Comparison of ENCODE assay signal across 22 cellular contexts in the genomic region with DNA sequence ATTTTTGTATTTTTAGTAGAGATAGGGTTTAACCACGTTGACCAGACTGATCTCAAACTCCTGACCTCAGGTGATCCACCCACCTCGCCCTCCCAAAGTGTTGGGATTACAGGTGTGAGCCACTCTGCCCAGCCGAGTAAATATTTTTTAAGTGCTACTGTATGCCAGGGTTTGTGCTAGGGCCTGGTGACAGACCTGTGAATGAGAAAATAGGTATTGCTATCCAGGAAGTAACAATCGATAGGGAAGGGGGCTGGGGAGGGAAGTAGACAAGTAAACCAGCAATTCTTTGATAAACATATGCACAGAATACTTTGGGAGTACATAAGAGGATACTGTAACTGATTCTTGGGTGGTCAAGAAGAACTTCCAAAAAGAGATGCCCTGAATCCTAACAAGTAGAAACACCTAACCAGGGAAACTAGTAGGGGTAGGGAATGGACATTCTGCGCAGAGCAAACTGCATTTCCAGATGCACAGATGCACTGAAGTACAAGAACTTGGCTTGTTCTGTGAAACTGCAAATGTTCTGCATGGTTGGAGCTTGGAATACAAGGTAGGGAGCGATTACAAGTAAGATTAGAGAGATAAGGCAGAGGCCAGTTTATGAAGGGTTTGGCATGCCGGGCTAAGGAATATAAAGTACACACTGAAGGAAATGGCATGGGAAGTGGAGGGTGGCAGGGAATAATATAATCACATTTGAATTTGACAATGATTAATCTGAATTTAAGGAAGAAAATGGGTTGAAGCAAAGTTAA. TPM values are rescaled to one million over a fixed set of nuclear protein-coding genes. Genes with fewer than 3 reads are reported as not detected.
A peak's percentile ranks its signal among the peaks of the same experiment; 100 is the strongest.
DNase-seq lines count a peak whose midpoint lies in the region; ATAC-seq and TF ChIP-seq lines count a peak whose summit lies in the region.
"Had no signal": no experiment of that assay in that cellular context is flagged by ENCODE, and none has a peak within 500 bp of the region (broad histone marks: within the 10 kb centered on the region; RNA-seq: fewer than 3 reads in every experiment).

No MANE protein-coding gene starts in this region.

- H3K36me3 Mint-ChIP-seq in activated T-cell treated with anti-CD3 and anti-CD28 coated beads, Interleukin-2, amount 50 U/mL, for 4 hours (ENCODE audit: insufficient read depth): no peaks in the 10 kb centered on the region

- TF ChIP-seq CTCF in VCaP (conservative IDR thresholded peaks at IDR 0.05): no peak
- no peak for TF ChIP-seq CTCF in mucosa of descending colon (IDR thresholded peaks at IDR 0.05)
- TF ChIP-seq CTCF in stomach (IDR thresholded peaks at IDR 0.05): no peak

- no peak overlapping the region for H3K4me3 Mint-ChIP-seq in activated T-cell treated with anti-CD3 and anti-CD28 coated beads, Interleukin-2, amount 50 U/mL, for 4 hours

- 26 to 59% (median 42%) methylated on average over 6 to 7 of the region's 7 CpGs for WGBS in stomach, 5 donors

- no peaks in the 10 kb centered on the region for H3K9me3 Mint-ChIP-seq in activated T-cell treated with anti-CD3 and anti-CD28 coated beads, Interleukin-2, amount 50 U/mL, for 4 hours

- no peaks in the 10 kb centered on the region for H3K27me3 Mint-ChIP-seq in activated T-cell treated with anti-CD3 and anti-CD28 coated beads, Interleukin-2, amount 50 U/mL, for 4 hours (ENCODE audit: low read depth)

- H3K4me3 ChIP-seq in mucosa of descending colon (no peak overlapping the region), stomach (no peak overlapping the region)
- H3K4me3 ChIP-seq: BLaER1 treated with 17β-estradiol and CSF1 and Interleukin-3, amounts not matched to agents 10 nM and 100 nM; Peyer's patch had no signal

- no peaks in the 10 kb centered on the region for H3K9me3 ChIP-seq in mucosa of descending colon
- H3K9me3 ChIP-seq in stomach: peaks cover 0 to 5% (median 0%) of the 10 kb centered on the region in 4 donors
- H3K9me3 ChIP-seq: Peyer's patch had no signal

- no peak for TF ChIP-seq EP300 in stomach (IDR thresholded peaks at IDR 0.05)

- peak overlapping the region; percentile 94 for H3K27ac ChIP-seq in VCaP
- H3K27ac ChIP-seq in stomach: peak overlapping the region; percentile 64 to 89 (median 77)
- H3K27ac ChIP-seq: BLaER1 treated with 17β-estradiol and CSF1 and Interleukin-3, amounts not matched to agents 10 nM and 100 nM; KMS-11; Peyer's patch had no signal

- in situ Hi-C loops in Caki2 (cut with HindIII; ENCODE audit: low pct_unique_long_range_greater_than_20kb, low sequenced_read_pairs): no loop called here

- H3K4me1 Mint-ChIP-seq in activated T-cell treated with anti-CD3 and anti-CD28 coated beads, Interleukin-2, amount 50 U/mL, for 4 hours (ENCODE audit: low read depth): no peaks in the 10 kb centered on the region

- no peaks in the 10 kb centered on the region for H3K27me3 ChIP-seq in stomach
- H3K27me3 ChIP-seq: BLaER1 treated with 17β-estradiol and CSF1 and Interleukin-3, amounts not matched to agents 10 nM and 100 nM; Peyer's patch had no signal

- DNase-seq in Caki2 (ENCODE audit: low read depth) (peak; percentile 53), mucosa of descending colon (peak in 1 of 3 donors; percentile 50), stomach (peak; percentile 34), NCI-H2171 (lab: John Stamatoyannopoulos, UW) (no peak)
- DNase-seq in activated T-cell treated with anti-CD3 and anti-CD28 coated beads, Interleukin-2, amount 50 U/mL, for 4 hours: no peak
- DNase-seq: ACHN, DND-41, GOT3, HCEC 1CT, IMR-90, NCI-H1417 treated with DMSO at 0.1 percent for 48 hours, NCI-H187 treated with DMSO at 0.1 percent for 48 hours, NCI-H226, NCI-H510A treated with DMSO at 0.1 percent for 48 hours, NCI-H748 treated with DMSO at 0.1 percent for 48 hours, Peyer's patch had no signal

- intact Hi-C loops in mucosa of descending colon (cut with DNase I, micrococcal nuclease) (no loop called here), stomach (cut with DNase I; ENCODE audit: low total_unique reads) (no loop called here)

- H3K36me3 ChIP-seq in mucosa of descending colon (ENCODE audit: low read depth): no peaks in the 10 kb centered on the region
- no peaks in the 10 kb centered on the region for H3K36me3 ChIP-seq in stomach
- H3K36me3 ChIP-seq: Peyer's patch had no signal

- no peak for TF ChIP-seq POLR2A in stomach (IDR thresholded peaks at IDR 0.05)

- ATAC-seq in mucosa of descending colon (peak; percentile 97), GM19452 (IDR thresholded peaks at IDR 0.05; ENCODE audit: unreplicated experiment) (no peak), HG03565 (IDR thresholded peaks at IDR 0.05; ENCODE audit: unreplicated experiment) (no peak)
- no peak for ATAC-seq in activated T-cell treated with anti-CD3 and anti-CD28 coated beads, Interleukin-2, amount 50 U/mL, for 4 hours
- ATAC-seq: SK-N-SH treated with all-trans-retinoic acid at 6 μM for 48 hours had no signal

- H3K4me1 ChIP-seq in mucosa of descending colon (ENCODE audit: low read depth) (peaks cover 18% of the 10 kb centered on the region), stomach (peaks cover 8 to 29% (median 16%) of the 10 kb centered on the region in 4 donors)
- H3K4me1 ChIP-seq: BLaER1 treated with 17β-estradiol and CSF1 and Interleukin-3, amounts not matched to agents 10 nM and 100 nM had no signal

RNA-seq across cellular contexts. Expression of a gene that starts 19.0 kb away (rescaled TPM):
- total RNA-seq in Caki2 (2014; rRNA removed; shearing (Covaris generic); ENCODE audit: low replicate concordance): 21.1 and 22.9 TPM in 2 replicates
- 10 to 100 TPM; 40.4 to 53.7 (median 41.9) TPM for total RNA-seq in mucosa of descending colon
- total RNA-seq in stomach: 100 to 1,000 TPM in 1 of 5 donors, 10 to 100 TPM in 4; 21.0 to 118 (median 74.2) TPM
- 10 to 100 TPM in 1 of 3 donors, 1 to 10 TPM in 2; 4.7 to 15.9 (median 8.9) TPM for polyA plus RNA-seq in stomach
- 1 to 10 TPM; 5.2 to 8.6 (median 7.3) TPM for total RNA-seq in activated T-cell treated with anti-CD3 and anti-CD28 coated beads, Interleukin-2, amount 50 U/mL, for 4 hours

Comparison
In these comparisons a context has a peak if more than half of its experiments do, and no peak if none do; other contexts are left out.
1. DNase-seq: peak in Caki2 (single experiment) and stomach (single experiment); none in activated T-cell treated with anti-CD3 and anti-CD28 coated beads, Interleukin-2, amount 50 U/mL, for 4 hours (single experiment) and NCI-H2171 (single experiment).